8 cellular contexts compared by ENCODE assay signal in genomic region chr13:49540552-49540951, GRCh38. TPM values are rescaled to one million over a fixed set of nuclear protein-coding genes. Genes with fewer than 3 reads are reported as not detected.
DNase-seq lines count a peak whose midpoint lies in the region; ATAC-seq and TF ChIP-seq lines count a peak whose summit lies in the region.

No MANE protein-coding gene starts in this region.

- ATAC-seq in IMR-90 (ENCODE audit: low read depth), result no peak
- no peak for ATAC-seq in HG02678 (IDR thresholded peaks at IDR 0.05; ENCODE audit: unreplicated experiment)
- ATAC-seq in GM18868 (IDR thresholded peaks at IDR 0.05; ENCODE audit: unreplicated experiment), result no peak

- peak overlapping the region; percentile 58; the same call in 1 of the 2 replicates for H3K4me2 ChIP-seq in IMR-90 (ENCODE audit: low read depth, low read length)

- H2BK5ac ChIP-seq in IMR-90 (ENCODE audit: low read depth, low read length, poor library complexity, severe bottlenecking), result no peak overlapping the region

- H3K9me1 ChIP-seq in IMR-90 (ENCODE audit: insufficient read depth, low read length), result peaks cover 7% of the 10 kb centered on the region

- H2BK120ac ChIP-seq in IMR-90 (ENCODE audit: low read depth, low read length), result no peak overlapping the region

- H3K4me1 ChIP-seq in IMR-90 (ENCODE audit: control insufficient read depth, insufficient read depth, low read length), result no peaks in the 10 kb centered on the region

- H3K27me3 ChIP-seq in IMR-90 (ENCODE audit: control insufficient read depth, insufficient read depth, low read length), result no peaks in the 10 kb centered on the region

- CTCF ChIA-PET in IMR-90 (lab: Yijun Ruan, JAX), result no interaction called here

- H3K18ac ChIP-seq in IMR-90 (ENCODE audit: low read depth, low read length), result no peak overlapping the region; the same call in 1 of the 2 replicates

- in situ Hi-C loops in IMR-90 (cut with MboI; ENCODE audit: low sequenced_read_pairs), result no loop called here

- peaks cover 12% of the 10 kb centered on the region for H3K36me3 ChIP-seq in IMR-90 (ENCODE audit: control insufficient read depth, insufficient read depth, low read length)

- no TSS peak for BruUV-seq in IMR-90 (replicated peaks; lab: Mats Ljungman, UMichigan)

- POLR2A ChIA-PET in IMR-90 (lab: Charles Lee; ENCODE audit: unreplicated experiment), result no interaction called here

- TF ChIP-seq CTCF in GM12865 (IDR thresholded peaks at IDR 0.05; ENCODE audit: insufficient read depth, low read depth, low read length, missing control alignments), result no peak
- TF ChIP-seq CTCF in IMR-90 (conservative IDR thresholded peaks at IDR 0.05; ENCODE audit: low read depth, low read length), result no peak
- no peak for TF ChIP-seq CTCF in mesothelial cell of epicardium (IDR thresholded peaks at IDR 0.05; ENCODE audit: unreplicated experiment)

- H4K8ac ChIP-seq in IMR-90 (ENCODE audit: low read depth in 2 of 2, low read length in 2 of 2), result no peak overlapping the region; a peak in 1 of 4 replicates

- no peak overlapping the region for H2BK15ac ChIP-seq in IMR-90 (ENCODE audit: low read depth, low read length)

- H3K9ac ChIP-seq in IMR-90 (ENCODE audit: low read depth, low read length), result no peak overlapping the region

- dilution Hi-C loops in IMR-90 (cut with HindIII; ENCODE audit: low sequenced_read_pairs, unreplicated experiment), result no loop called here

- peaks cover 28% of the 10 kb centered on the region for H3K36me3 Mint-ChIP-seq in mesothelial cell of epicardium

- H4K5ac ChIP-seq in IMR-90 (ENCODE audit: low read depth, low read length), result no peak overlapping the region

- no peak overlapping the region for H3K27ac ChIP-seq in IMR-90 (ENCODE audit: insufficient read depth, low read length)

- no peak overlapping the region for H2AK5ac ChIP-seq in IMR-90 (ENCODE audit: low read depth, low read length)

- no peaks in the 10 kb centered on the region for H4K20me1 ChIP-seq in IMR-90 (ENCODE audit: insufficient read depth, low read length)

- no peaks in the 10 kb centered on the region for H3K27me3 Mint-ChIP-seq in mesothelial cell of epicardium (ENCODE audit: low read depth)

- no peaks in the 10 kb centered on the region for H3K9me3 Mint-ChIP-seq in mesothelial cell of epicardium

- H3K27ac Mint-ChIP-seq in mesothelial cell of epicardium, result peak overlapping the region; percentile 36

- H3K14ac ChIP-seq in IMR-90 (replicated peaks; ENCODE audit: low read depth, low read length), result no peak overlapping the region

- peak overlapping the region; percentile 4 for H3K4me3 Mint-ChIP-seq in mesothelial cell of epicardium

- H3K23ac ChIP-seq in IMR-90 (ENCODE audit: low read depth, low read length), result no peak overlapping the region

- H2AFZ ChIP-seq in IMR-90 (replicated peaks; ENCODE audit: low read length, poor library complexity), result no peak overlapping the region

- TF ChIP-seq POLR2A in IMR-90 (IDR thresholded peaks at IDR 0.05; ENCODE audit: low read depth, low read length), result no peak

- DNase-seq in GM12865 (ENCODE audit: low read depth), result peak; percentile 11
- DNase-seq in IMR-90, result peak; percentile 62
- peak; percentile 66 for DNase-seq in astrocyte of the hippocampus (ENCODE audit: low read depth, low spot score)
- no peak for DNase-seq in mesothelial cell of epicardium (ENCODE audit: low spot score in 2 of 2, unreplicated experiment in 2 of 2)
- DNase-seq in HPDE6-E6E7 (ENCODE audit: extremely low spot score), result no peak
- DNase-seq in AG08395 (ENCODE audit: low spot score), result no peak

- no peak overlapping the region for H2BK20ac ChIP-seq in IMR-90 (ENCODE audit: low read depth, low read length)

- no peaks in the 10 kb centered on the region for H3K9me3 ChIP-seq in IMR-90 (ENCODE audit: control insufficient read depth, insufficient read depth, low read length)

- intact Hi-C loops in IMR-90 (cut with micrococcal nuclease), result no loop called here

- peaks cover 0 to 3% of the 10 kb centered on the region in 2 experiments; a peak in 1 of 4 replicates for H3K79me1 ChIP-seq in IMR-90 (ENCODE audit: low read depth in 1 of 2, low read length in 2 of 2)

- H3K4ac ChIP-seq in IMR-90 (ENCODE audit: low read depth, low read length), result no peak overlapping the region

- peaks cover 12% of the 10 kb centered on the region for H3K4me1 Mint-ChIP-seq in mesothelial cell of epicardium

- no CpG with 5 or more reads among the region's 7 CpGs for WGBS in IMR-90 (ENCODE audit: extremely low coverage in 2 of 2, insufficient read length in 1 of 2), 2 experiments

- no peak for TF ChIP-seq RAD21 in IMR-90 (IDR thresholded peaks at IDR 0.05; ENCODE audit: low read length)

- H4K91ac ChIP-seq in IMR-90 (ENCODE audit: insufficient read depth, low read depth, low read length), result no peak overlapping the region

- H2AK9ac ChIP-seq in IMR-90 (replicated peaks; ENCODE audit: low read depth, low read length, poor library complexity), result no peak overlapping the region

- no peak overlapping the region for H3K4me3 ChIP-seq in GM12865 (ENCODE audit: low read depth, low read length)
- H3K4me3 ChIP-seq in IMR-90 (ENCODE audit: insufficient read depth, low read depth, low read length), result no peak overlapping the region

- no peak overlapping the region for H3K56ac ChIP-seq in IMR-90 (ENCODE audit: extremely low read depth, insufficient read depth, low read length)

TF ChIP-seq in IMR-90, 13 proteins besides CTCF, POLR2A, EP300 and RAD21:
- TF ChIP-seq FOS (IDR thresholded peaks at IDR 0.05; ENCODE audit: low read depth, low read length) (peak; percentile 60), BHLHE40 (IDR thresholded peaks at IDR 0.05; ENCODE audit: low read depth, low read length) (no peak), RFX5 (IDR thresholded peaks at IDR 0.05; ENCODE audit: low read depth, low read length) (no peak), RCOR1 (IDR thresholded peaks at IDR 0.05; ENCODE audit: insufficient replicate concordance, low read length) (no peak), SMC3 (IDR thresholded peaks at IDR 0.05; ENCODE audit: low read depth, low read length) (no peak), USF2 (IDR thresholded peaks at IDR 0.05; ENCODE audit: low read depth, low read length) (no peak), MXI1 (IDR thresholded peaks at IDR 0.05; ENCODE audit: borderline replicate concordance, low read depth, low read length) (no peak), CEBPB (IDR thresholded peaks at IDR 0.05; ENCODE audit: low read depth, low read length) (no peak), NFE2L2 (IDR thresholded peaks at IDR 0.05; ENCODE audit: low read depth, low read length) (peak; percentile 85), MAZ (IDR thresholded peaks at IDR 0.05; ENCODE audit: borderline replicate concordance, low read depth, low read length) (no peak), ELK1 (IDR thresholded peaks at IDR 0.05; ENCODE audit: borderline replicate concordance, low read depth, low read length) (no peak), CHD1 (IDR thresholded peaks at IDR 0.05; ENCODE audit: low read depth, low read length) (no peak), MAFK (IDR thresholded peaks at IDR 0.05; ENCODE audit: low read depth, low read length) (0 out of 2 replicates have a peak, but pooled peaks have one; percentile 28)

RNA-seq across cellular contexts. Expression of gene PHF11, which starts 44.8 kb away (rescaled TPM):
- total RNA-seq in IMR-90 (2012; rRNA removed), result 3.9 and 6.7 TPM in 2 replicates
- polyA plus RNA-seq in IMR-90 (2012; rRNA removed), result 12.2 and 15.4 TPM in 2 replicates
- 4.0 TPM in 2 replicates for polyA plus RNA-seq in IMR-90 (2012; cell fraction: cytosol; rRNA removed)
- 9.2 and 65.7 TPM in 2 replicates for polyA plus RNA-seq in IMR-90 (2012; cell fraction: nucleus; rRNA removed; ENCODE audit: low replicate concordance)
- 32.4 to 36.0 TPM (median 33.3 TPM) in 3 replicates for total RNA-seq in mesothelial cell of epicardium

RNA-seq across cellular contexts. Expression of gene RCBTB1, which starts 44.8 kb away (rescaled TPM):
- 11.3 and 16.1 TPM in 2 replicates for total RNA-seq in IMR-90 (2012; rRNA removed)
- polyA plus RNA-seq in IMR-90 (2012; rRNA removed), result 9.5 and 11.6 TPM in 2 replicates
- 3.2 and 3.6 TPM in 2 replicates for polyA plus RNA-seq in IMR-90 (2012; cell fraction: cytosol; rRNA removed)
- 7.4 and 24.5 TPM in 2 replicates for polyA plus RNA-seq in IMR-90 (2012; cell fraction: nucleus; rRNA removed; ENCODE audit: low replicate concordance)
- total RNA-seq in mesothelial cell of epicardium, result 24.2 to 24.4 TPM (median 24.3 TPM) in 3 replicates

Comparison
In these comparisons a context has a peak if more than half of its experiments do, and no peak if none do; other contexts are left out.
1. DNase-seq: peak in GM12865 (single experiment), IMR-90 (single experiment) and astrocyte of the hippocampus (single experiment); none in mesothelial cell of epicardium (0 of 2), HPDE6-E6E7 (single experiment) and AG08395 (single experiment).